8 cellular contexts compared by ENCODE assay signal in the genomic region with DNA sequence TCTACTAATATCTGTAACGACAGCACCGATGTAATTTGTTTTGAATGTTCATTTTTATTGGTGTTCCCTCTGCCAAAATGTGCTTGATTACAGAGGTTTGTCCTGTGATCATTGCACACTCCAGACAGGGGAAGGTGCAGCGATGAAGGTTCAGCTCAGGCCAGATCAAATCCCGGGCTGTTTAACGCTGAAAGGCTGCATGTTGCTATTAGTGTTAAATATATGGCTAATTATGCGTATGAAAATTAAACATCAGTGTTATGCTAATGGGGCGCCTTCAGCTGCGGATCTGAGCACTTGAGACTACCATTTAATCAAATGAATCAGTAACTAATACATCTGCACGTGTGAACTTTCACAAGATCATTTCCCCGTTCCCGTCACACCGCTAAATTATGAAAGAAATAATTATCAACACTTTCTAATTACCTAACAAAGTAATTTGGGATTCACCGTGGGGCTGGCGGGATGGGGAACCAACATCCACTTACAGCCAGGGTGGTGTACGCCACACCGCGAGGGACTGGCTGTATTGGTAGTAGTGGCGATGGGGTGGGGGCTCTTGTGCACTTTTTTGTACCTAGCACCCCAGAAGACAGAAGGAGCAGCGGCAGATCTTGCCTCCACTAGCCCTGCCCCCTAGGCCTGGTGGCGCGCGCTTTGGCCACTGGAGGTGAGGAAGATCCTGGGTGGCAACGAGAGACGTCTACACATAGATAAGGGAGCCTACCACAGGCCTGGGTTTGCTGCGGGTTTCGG. TPM values are rescaled to one million over a fixed set of nuclear protein-coding genes. Genes with fewer than 3 reads are reported as not detected.
DNase-seq lines count a peak whose midpoint lies in the region; ATAC-seq and TF ChIP-seq lines count a peak whose summit lies in the region.

No MANE protein-coding gene starts in this region.

- in situ Hi-C loops in GM13977 (cut with MboI; ENCODE audit: low pct_unique_long_range_greater_than_20kb, low sequenced_read_pairs, unreplicated experiment), result loop anchor here (10.0 to 25.0 kb wide), 3 partner anchors 272 to 1369 kb away; partner anchors contain the start of genes GAD1 and SP5

- H3K4me2 ChIP-seq in BLaER1 treated with 17β-estradiol and CSF1 and Interleukin-3, amounts not matched to agents 10 nM and 100 nM, result peak overlapping the region; percentile 83 to 100 (median 92)

- H4K20me1 ChIP-seq in BLaER1 treated with 17β-estradiol and CSF1 and Interleukin-3, amounts not matched to agents 10 nM and 100 nM, result peaks cover 0 to 99% (median 94%) of the 10 kb centered on the region in 11 experiments; a peak in 19 of 22 replicates

- ATAC-seq in lower lobe of right lung, result no peak
- ATAC-seq in HG03354 (IDR thresholded peaks at IDR 0.05; ENCODE audit: poor library complexity, severe bottlenecking, unreplicated experiment), result no peak
- ATAC-seq in GM21576 (IDR thresholded peaks at IDR 0.05; ENCODE audit: unreplicated experiment), result no peak
- ATAC-seq in HG03520 (IDR thresholded peaks at IDR 0.05; ENCODE audit: unreplicated experiment), result no peak
- ATAC-seq in GM21825 (IDR thresholded peaks at IDR 0.05; ENCODE audit: unreplicated experiment), result no peak

- H3K4me1 ChIP-seq in BLaER1 treated with 17β-estradiol and CSF1 and Interleukin-3, amounts not matched to agents 10 nM and 100 nM, result peaks cover 12 to 45% (median 22%) of the 10 kb centered on the region in 10 experiments
- H3K4me1 ChIP-seq in lower lobe of right lung, result peaks cover 46% of the 10 kb centered on the region

- peak overlapping the region in 9 of 10 experiments; percentile 53 to 73 (median 57); a peak in 18 of 20 replicates for H3K4me3 ChIP-seq in BLaER1 treated with 17β-estradiol and CSF1 and Interleukin-3, amounts not matched to agents 10 nM and 100 nM
- H3K4me3 ChIP-seq in WI38 (ENCODE audit: low read depth, low read length), result peak overlapping the region; percentile 70
- peak overlapping the region; percentile 52 for H3K4me3 ChIP-seq in lower lobe of right lung

- peak; percentile 21 for DNase-seq in GM13977 (ENCODE audit: low spot score)
- no peak for DNase-seq in lower lobe of right lung

- H3K9ac ChIP-seq in BLaER1 treated with 17β-estradiol and CSF1 and Interleukin-3, amounts not matched to agents 10 nM and 100 nM, result no peak overlapping the region

- H3K36me3 ChIP-seq in BLaER1 treated with 17β-estradiol and CSF1 and Interleukin-3, amounts not matched to agents 10 nM and 100 nM, result no peaks in the 10 kb centered on the region
- H3K36me3 ChIP-seq in lower lobe of right lung, result no peaks in the 10 kb centered on the region

- peaks cover 100% of the 10 kb centered on the region in 11 experiments for H3K27me3 ChIP-seq in BLaER1 treated with 17β-estradiol and CSF1 and Interleukin-3, amounts not matched to agents 10 nM and 100 nM
- H3K27me3 ChIP-seq in lower lobe of right lung (ENCODE audit: low read depth), result peaks cover 100% of the 10 kb centered on the region

- peaks cover 9 to 52% (median 24%) of the 10 kb centered on the region in 11 experiments; a peak in 21 of 22 replicates for H3K9me3 ChIP-seq in BLaER1 treated with 17β-estradiol and CSF1 and Interleukin-3, amounts not matched to agents 10 nM and 100 nM (replicated peaks in 1 of 11)
- H3K9me3 ChIP-seq in lower lobe of right lung, result no peaks in the 10 kb centered on the region

- intact Hi-C loops in lower lobe of right lung (cut with DNase I), result no loop called here

- no peak overlapping the region for H3K27ac ChIP-seq in BLaER1 treated with 17β-estradiol and CSF1 and Interleukin-3, amounts not matched to agents 10 nM and 100 nM
- no peak overlapping the region for H3K27ac ChIP-seq in lower lobe of right lung

- TF ChIP-seq CTCF in GM13977 (IDR thresholded peaks at IDR 0.05; ENCODE audit: extremely low read depth, insufficient read depth, missing control alignments) (no peak), WI38 (IDR thresholded peaks at IDR 0.05; ENCODE audit: low read depth, low read length) (no peak), lower lobe of right lung (IDR thresholded peaks at IDR 0.05) (no peak)

RNA-seq across cellular contexts. Expression of gene DLX1, which starts 1.4 kb away (rescaled TPM):
- total RNA-seq in lower lobe of right lung, result not detected

RNA-seq across cellular contexts. Expression of gene DLX2, which starts 18.8 kb away (rescaled TPM):
- total RNA-seq in lower lobe of right lung, result not detected
